28 cellular contexts compared by ENCODE assay signal in the genomic region with DNA sequence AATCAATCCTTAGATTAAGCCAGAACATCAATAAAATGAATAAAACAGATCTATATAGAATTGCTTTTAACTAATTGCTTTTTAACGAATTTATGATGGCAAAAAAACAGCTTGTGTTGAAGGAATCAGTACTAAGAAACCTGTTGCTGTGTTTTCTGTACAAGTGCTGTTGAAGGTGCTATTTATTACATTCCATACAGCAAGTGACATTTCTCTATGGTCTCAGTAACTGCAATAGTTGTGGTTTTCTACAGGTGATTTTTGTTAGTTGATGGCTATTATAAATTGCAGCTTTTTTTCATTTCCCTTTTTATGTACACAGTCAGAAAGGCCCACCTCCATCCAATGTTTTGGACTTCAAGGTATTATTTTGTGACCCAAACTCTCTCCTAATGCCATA.
"Had no signal": no experiment of that assay in that cellular context is flagged by ENCODE, and none has a peak within 500 bp of the region (broad histone marks: within the 10 kb centered on the region; RNA-seq: fewer than 3 reads in every experiment).

No MANE protein-coding gene starts in this region.

- ATAC-seq: activated CD4-positive, CD25-positive, alpha-beta regulatory T cell treated with anti-CD3 and anti-CD28 coated beads, Interleukin-2, amount 50 U/mL, for 24 hours; activated CD8-positive, alpha-beta T cell treated with anti-CD3 and anti-CD28 coated beads for 36 hours; activated naive CD4-positive, alpha-beta T cell treated with anti-CD3 and anti-CD28 coated beads, Interleukin-2, amount 50 U/mL, for 72 hours; activated naive CD8-positive, alpha-beta T cell treated with anti-CD3 and anti-CD28 coated beads, Interleukin-2, amount 50 U/mL, for 24 hours; body of pancreas; SK-N-SH treated with all-trans-retinoic acid at 6 μM for 48 hours had no signal

- H3K27ac Mint-ChIP-seq: activated CD8-positive, alpha-beta T cell treated with anti-CD3 and anti-CD28 coated beads for 36 hours; activated naive CD4-positive, alpha-beta T cell treated with anti-CD3 and anti-CD28 coated beads, Interleukin-2, amount 50 U/mL, for 72 hours; activated naive CD8-positive, alpha-beta T cell treated with anti-CD3 and anti-CD28 coated beads, Interleukin-2, amount 50 U/mL, for 24 hours; activated T-helper 1 cell treated with anti-CD3 and anti-CD28 coated beads, Interleukin-12 subunit alpha, Interleukin-12 subunit beta, Interleukin-2, Interleukin-4 antibody, amounts not matched to agents 30 ng/mL and 10 ng/mL and 1 ng/mL, durations not matched to agents 14 hours and 24 hours and 36 hours; T-helper 1 cell treated with Interleukin-12 subunit alpha and Interleukin-12 subunit beta and Interleukin-4 antibody, amounts not matched to agents 30 μg/mL and 1 μg/mL, for 36 hours had no signal

- H3K27ac ChIP-seq: ascending aorta, body of pancreas, Peyer's patch, SJSA1 had no signal

- H3K36me3 Mint-ChIP-seq: activated naive CD4-positive, alpha-beta T cell treated with anti-CD3 and anti-CD28 coated beads, Interleukin-2, amount 50 U/mL, for 72 hours had no signal

- H3K9me3 Mint-ChIP-seq: activated CD8-positive, alpha-beta T cell treated with anti-CD3 and anti-CD28 coated beads for 36 hours; activated naive CD4-positive, alpha-beta T cell treated with anti-CD3 and anti-CD28 coated beads, Interleukin-2, amount 50 U/mL, for 72 hours; activated naive CD8-positive, alpha-beta T cell treated with anti-CD3 and anti-CD28 coated beads, Interleukin-2, amount 50 U/mL, for 24 hours; activated T-helper 1 cell treated with anti-CD3 and anti-CD28 coated beads, Interleukin-12 subunit alpha, Interleukin-12 subunit beta, Interleukin-2, Interleukin-4 antibody, amounts not matched to agents 30 ng/mL and 10 ng/mL and 1 ng/mL, durations not matched to agents 14 hours and 24 hours and 36 hours; T-helper 1 cell treated with Interleukin-12 subunit alpha and Interleukin-12 subunit beta and Interleukin-4 antibody, amounts not matched to agents 30 μg/mL and 1 μg/mL, for 36 hours had no signal

- H3K27me3 ChIP-seq: ascending aorta, body of pancreas, Peyer's patch, SJSA1 had no signal

- H3K9me3 ChIP-seq: ascending aorta, body of pancreas, Peyer's patch, SJSA1 had no signal

- H3K27me3 Mint-ChIP-seq: activated CD8-positive, alpha-beta T cell treated with anti-CD3 and anti-CD28 coated beads for 36 hours; activated naive CD8-positive, alpha-beta T cell treated with anti-CD3 and anti-CD28 coated beads, Interleukin-2, amount 50 U/mL, for 24 hours had no signal

- H3K4me3 Mint-ChIP-seq: activated CD8-positive, alpha-beta T cell treated with anti-CD3 and anti-CD28 coated beads for 36 hours; activated naive CD8-positive, alpha-beta T cell treated with anti-CD3 and anti-CD28 coated beads, Interleukin-2, amount 50 U/mL, for 24 hours; activated T-helper 1 cell treated with anti-CD3 and anti-CD28 coated beads, Interleukin-12 subunit alpha, Interleukin-12 subunit beta, Interleukin-2, Interleukin-4 antibody, amounts not matched to agents 30 ng/mL and 10 ng/mL and 1 ng/mL, durations not matched to agents 14 hours and 24 hours and 36 hours; T-helper 1 cell treated with Interleukin-12 subunit alpha and Interleukin-12 subunit beta and Interleukin-4 antibody, amounts not matched to agents 30 μg/mL and 1 μg/mL, for 36 hours had no signal

- H3K4me1 Mint-ChIP-seq: activated naive CD8-positive, alpha-beta T cell treated with anti-CD3 and anti-CD28 coated beads, Interleukin-2, amount 50 U/mL, for 24 hours had no signal

- DNase-seq: activated CD4-positive, alpha-beta T cell treated with anti-CD3 and anti-CD28 coated beads for 4 hours; activated CD8-positive, alpha-beta memory T cell treated with anti-CD3 and anti-CD28 coated beads, Interleukin-2, amount 50 U/mL, for 4 hours; activated CD8-positive, alpha-beta T cell treated with anti-CD3 and anti-CD28 coated beads for 36 hours; activated effector memory CD4-positive, alpha-beta T cell treated with Interleukin-2 at 50 U/mL for 16 hours; activated naive CD4-positive, alpha-beta T cell; activated naive CD8-positive, alpha-beta T cell treated with anti-CD3 and anti-CD28 coated beads, Interleukin-2, amount 50 U/mL, for 24 hours; activated T-cell treated with anti-CD3 and anti-CD28 coated beads, Interleukin-2, amount 50 U/mL, for 1 hour; amniotic stem cell; body of pancreas; central memory CD4-positive, alpha-beta T cell; Kasumi-1; NCI-H1092; NCI-H1417; NCI-H1930; NCI-H2107; NCI-H2171 treated with DMSO at 0.1 percent for 48 hours; NCI-H526 treated with DMSO at 0.1 percent for 48 hours; NCI-H82; NK-92 treated with Interleukin-12 subunit alpha and Interleukin-12 subunit beta, amount 100 ng/mL, for 24 hours; Peyer's patch; SHP77 had no signal

- H3K4me3 ChIP-seq: ascending aorta, body of pancreas, Peyer's patch, SJSA1 had no signal

- H3K36me3 ChIP-seq: ascending aorta, Peyer's patch, SJSA1 had no signal
